10 cellular contexts compared by ENCODE assay signal in genomic region chr12:92926549-92926948, GRCh38. TPM values are rescaled to one million over a fixed set of nuclear protein-coding genes. Genes with fewer than 3 reads are reported as not detected.
A peak's percentile ranks its signal among the peaks of the same experiment; 100 is the strongest.
DNase-seq lines count a peak whose midpoint lies in the region; ATAC-seq and TF ChIP-seq lines count a peak whose summit lies in the region.
"Had no signal": no experiment of that assay in that cellular context is flagged by ENCODE, and none has a peak within 500 bp of the region (broad histone marks: within the 10 kb centered on the region; RNA-seq: fewer than 3 reads in every experiment).

No MANE protein-coding gene starts in this region.

- H3K4me2 ChIP-seq in OCI-LY3 (ENCODE audit: low read length), result peak overlapping the region; percentile 86

- H3K9me3 Mint-ChIP-seq in endodermal cell, result peaks cover 7% of the 10 kb centered on the region

- no peak overlapping the region for H3K4me3 Mint-ChIP-seq in endodermal cell

- no peaks in the 10 kb centered on the region for H3K27me3 Mint-ChIP-seq in endodermal cell (ENCODE audit: insufficient read depth)

- DNase-seq in GM06990 (ENCODE audit: extremely low read depth, insufficient read length) (no peak), endodermal cell (peak; percentile 52), retina (peak; percentile 11), midbrain (lab: John Stamatoyannopoulos, UW) (no peak), DMS53 (lab: John Stamatoyannopoulos, UW) (no peak)
- no peak for DNase-seq in stimulated activated CD4-positive, alpha-beta T cell treated with anti-CD3 and anti-CD28 coated beads, Interleukin-15, amount 100 ng/mL, for 24 hours
- DNase-seq: mucosa of descending colon, NCI-H2081 had no signal

- peaks cover 29% of the 10 kb centered on the region for H3K4me1 Mint-ChIP-seq in endodermal cell

- no peak for TF ChIP-seq CTCF in GM06990 (IDR thresholded peaks at IDR 0.05; ENCODE audit: insufficient read depth, low read length, poor library complexity, severe bottlenecking)
- TF ChIP-seq CTCF in OCI-LY3 (IDR thresholded peaks at IDR 0.05; ENCODE audit: low read depth, low read length), result no peak
- no peak for TF ChIP-seq CTCF in endodermal cell (conservative IDR thresholded peaks at IDR 0.05)

- H2AFZ ChIP-seq in OCI-LY3 (ENCODE audit: low read depth, low read length), result no peak overlapping the region

- H3K27ac ChIP-seq in OCI-LY3 (ENCODE audit: low read length), result no peak overlapping the region
- no peak overlapping the region for H3K27ac ChIP-seq in endodermal cell (ENCODE audit: low read depth, low read length)

- H3K4me3 ChIP-seq in GM06990 (replicated peaks; ENCODE audit: low read depth, low read length) (peak overlapping the region; percentile 81), OCI-LY3 (ENCODE audit: low read length) (peak overlapping the region; percentile 82), endodermal cell (ENCODE audit: low read length) (peak overlapping the region; percentile 93)
- H3K4me3 ChIP-seq: mucosa of descending colon had no signal

- H3K9me3 ChIP-seq in OCI-LY3 (ENCODE audit: insufficient read depth, low read length), result no peaks in the 10 kb centered on the region
- peaks cover 7% of the 10 kb centered on the region for H3K9me3 ChIP-seq in endodermal cell (ENCODE audit: control insufficient read depth, low read length)
- H3K9me3 ChIP-seq: mucosa of descending colon had no signal

- H3K9ac ChIP-seq in OCI-LY3 (ENCODE audit: low read length) (no peak overlapping the region), endodermal cell (ENCODE audit: extremely low read depth, low read length, poor library complexity, severe bottlenecking) (no peak overlapping the region)

- no peak for ATAC-seq in GM19328 (IDR thresholded peaks at IDR 0.05; ENCODE audit: unreplicated experiment)
- ATAC-seq: mucosa of descending colon had no signal

- H3K27me3 ChIP-seq in GM06990 (replicated peaks; ENCODE audit: control insufficient read depth, insufficient read depth, low read length) (no peaks in the 10 kb centered on the region), OCI-LY3 (ENCODE audit: low read depth, low read length) (no peaks in the 10 kb centered on the region), endodermal cell (ENCODE audit: control insufficient read depth, insufficient read depth, low read length, poor library complexity, severe bottlenecking) (no peaks in the 10 kb centered on the region)

- peaks cover 60% of the 10 kb centered on the region for H3K79me2 ChIP-seq in OCI-LY3 (ENCODE audit: low read length)

- H3K4me1 ChIP-seq in OCI-LY3 (ENCODE audit: low read length) (peaks cover 37% of the 10 kb centered on the region), endodermal cell (ENCODE audit: control insufficient read depth, insufficient read depth, low read length) (no peaks in the 10 kb centered on the region)

- 81 to 82% methylated on average over 3 to 4 of the region's 4 CpGs for WGBS in endodermal cell (ENCODE audit: insufficient coverage in 1 of 2, insufficient read length in 1 of 2), 2 experiments

- peaks cover 12% of the 10 kb centered on the region for H3K36me3 Mint-ChIP-seq in endodermal cell (ENCODE audit: low read depth)

- H3K36me3 ChIP-seq in GM06990 (ENCODE audit: control insufficient read depth, insufficient read depth, low read length) (no peaks in the 10 kb centered on the region; the same call in 1 of the 2 replicates), OCI-LY3 (replicated peaks; ENCODE audit: low read depth, low read length) (peaks cover 3% of the 10 kb centered on the region), endodermal cell (ENCODE audit: control insufficient read depth, insufficient read depth, low read length) (peaks cover 16% of the 10 kb centered on the region)

- H4K20me1 ChIP-seq in OCI-LY3 (ENCODE audit: insufficient read depth, low read length), result peaks cover 23% of the 10 kb centered on the region

- H3K27ac Mint-ChIP-seq in endodermal cell, result no peak overlapping the region

RNA-seq across cellular contexts. Expression of gene EEA1, which starts 2.5 kb away (rescaled TPM):
- total RNA-seq in endodermal cell, result 10 to 100 TPM; 28.2 to 32.5 TPM
- polyA plus RNA-seq in endodermal cell (2013, experiment 1 of 2), result 12.3 TPM
- polyA plus RNA-seq in endodermal cell (2013, experiment 2 of 2), result 16.5 TPM

Comparison
In these comparisons a context has a peak if more than half of its experiments do, and no peak if none do; other contexts are left out.
1. DNase-seq: peak in endodermal cell (single experiment) and retina (single experiment); none in GM06990 (single experiment), midbrain (single experiment), stimulated activated CD4-positive, alpha-beta T cell treated with anti-CD3 and anti-CD28 coated beads, Interleukin-15, amount 100 ng/mL, for 24 hours (single experiment) and DMS53 (single experiment).
2. Peak in every context shown above with its lines, with median percentiles within 50 percentile points of each other: H3K4me3 ChIP-seq.